Comparison of ENCODE assay signal across 12 cellular contexts in genomic region chr15:73284073-73284472, GRCh38.
A peak's percentile ranks its signal among the peaks of the same experiment; 100 is the strongest.
DNase-seq lines count a peak whose midpoint lies in the region; ATAC-seq and TF ChIP-seq lines count a peak whose summit lies in the region.
"Had no signal": no experiment of that assay in that cellular context is flagged by ENCODE, and none has a peak within 500 bp of the region (broad histone marks: within the 10 kb centered on the region; RNA-seq: fewer than 3 reads in every experiment).

No MANE protein-coding gene starts in this region.

- H3K27ac ChIP-seq in HEK293 (ENCODE audit: extremely low read depth, low read depth, low read length) (no peak overlapping the region), RWPE1 (no peak overlapping the region)
- H3K27ac ChIP-seq: pancreas had no signal

- no peaks in the 10 kb centered on the region for H3K9me3 ChIP-seq in HEK293 (ENCODE audit: control insufficient read depth, insufficient read depth, low read depth, low read length)
- H3K9me3 ChIP-seq: pancreas had no signal

- DNase-seq in AG09309 (ENCODE audit: low read depth) (no peak), RWPE1 (ENCODE audit: low spot score) (peak; percentile 24), fibroblast of the conjunctiva (ENCODE audit: low read depth) (peak; percentile 13), iPS-NIHi11 (ENCODE audit: low spot score) (no peak), NCI-H2029 (lab: John Stamatoyannopoulos, UW) (no peak)
- no peak for DNase-seq in stimulated activated naive CD4-positive, alpha-beta T cell treated with Interleukin-2 at 50 U/mL for 16 hours (lab: John Stamatoyannopoulos, UW)
- DNase-seq: activated B cell treated with CpG ODN at 0.5 μM for 24 hours; activated naive CD8-positive, alpha-beta T cell treated with anti-CD3 and anti-CD28 coated beads, Interleukin-2, amount 10 ng/mL, durations not matched to agents 7 days and 5 days; GF-D8; pancreas had no signal

- TF ChIP-seq CTCF in AG09309 (IDR thresholded peaks at IDR 0.05; ENCODE audit: control insufficient read depth, insufficient read depth, low read depth, low read length, missing control alignments): peak; percentile 40
- no peak for TF ChIP-seq CTCF in HEK293 (tag by site-specific recombination; IDR thresholded peaks at IDR 0.05)
- TF ChIP-seq CTCF in RWPE1 (conservative IDR thresholded peaks at IDR 0.05; ENCODE audit: low read depth): peak; percentile 21; the same call in 1 of the 2 replicates

- CTCF ChIA-PET in HEK293 (lab: Yijun Ruan, JAX) (interaction anchor here (0.6 to 3.0 kb wide), 12 partner anchors 9 to 680 kb away, joined by 3 to 25 read pairs (median 3); no protein-coding TSS in a partner anchor), RWPE1 (lab: Yijun Ruan, JAX) (interaction anchor here (0.5 kb wide), 1 partner anchor 352 kb away, joined by 3 read pairs; no protein-coding TSS in a partner anchor)

- H3K4me3 ChIP-seq in AG09309 (ENCODE audit: control insufficient read depth, low read depth, low read length) (no peak overlapping the region), HEK293 (ENCODE audit: low read depth, low read length) (no peak overlapping the region)
- H3K4me3 ChIP-seq: pancreas had no signal

- ATAC-seq in HG02840 (IDR thresholded peaks at IDR 0.05; ENCODE audit: low FRiP score, unreplicated experiment): no peak
- ATAC-seq: pancreas had no signal

- H3K36me3 ChIP-seq in HEK293 (ENCODE audit: control insufficient read depth in 2 of 2, insufficient read depth in 1 of 2, low read length in 2 of 2): peaks cover 44 to 60% of the 10 kb centered on the region in 2 experiments

- POLR2A ChIA-PET in HEK293 (lab: Yijun Ruan, JAX) (no interaction called here), RWPE1 (lab: Yijun Ruan, JAX; ENCODE audit: low non-redundant PET) (no interaction called here)

- no peaks in the 10 kb centered on the region for H3K4me1 ChIP-seq in HEK293 (ENCODE audit: control insufficient read depth, insufficient read depth, low read length)
- H3K4me1 ChIP-seq: pancreas had no signal

TF ChIP-seq in HEK293, 187 proteins besides CTCF, POLR2A, EP300 and RAD21:
- TF ChIP-seq ZNF473 (tag by site-specific recombination; IDR thresholded peaks at IDR 0.05): no peak
- peak; percentile 31 for TF ChIP-seq ZNF654 (tag by site-specific recombination; IDR thresholded peaks at IDR 0.05; ENCODE audit: low read depth)
- TF ChIP-seq ZNF175 (tag by site-specific recombination; IDR thresholded peaks at IDR 0.05): no peak
- TF ChIP-seq ZNF76 (tag by site-specific recombination; IDR thresholded peaks at IDR 0.05; ENCODE audit: borderline replicate concordance, low read depth): no peak
- TF ChIP-seq KLF17 (tag by site-specific recombination; IDR thresholded peaks at IDR 0.05): no peak
- TF ChIP-seq ZNF555 (tag by site-specific recombination; conservative IDR thresholded peaks at IDR 0.05): no peak
- no peak for TF ChIP-seq ZNF324 (tag by site-specific recombination; IDR thresholded peaks at IDR 0.05)
- no peak for TF ChIP-seq SETDB1 (IDR thresholded peaks at IDR 0.05; ENCODE audit: insufficient read length, low read length)

Comparison
In these comparisons a context has a peak if more than half of its experiments do, and no peak if none do; other contexts are left out.
1. DNase-seq: peak in RWPE1 (single experiment) and fibroblast of the conjunctiva (single experiment); none in AG09309 (single experiment), stimulated activated naive CD4-positive, alpha-beta T cell treated with Interleukin-2 at 50 U/mL for 16 hours (single experiment), iPS-NIHi11 (single experiment) and NCI-H2029 (single experiment).